ENCODE assay signal across 20 cellular contexts in the genomic region with DNA sequence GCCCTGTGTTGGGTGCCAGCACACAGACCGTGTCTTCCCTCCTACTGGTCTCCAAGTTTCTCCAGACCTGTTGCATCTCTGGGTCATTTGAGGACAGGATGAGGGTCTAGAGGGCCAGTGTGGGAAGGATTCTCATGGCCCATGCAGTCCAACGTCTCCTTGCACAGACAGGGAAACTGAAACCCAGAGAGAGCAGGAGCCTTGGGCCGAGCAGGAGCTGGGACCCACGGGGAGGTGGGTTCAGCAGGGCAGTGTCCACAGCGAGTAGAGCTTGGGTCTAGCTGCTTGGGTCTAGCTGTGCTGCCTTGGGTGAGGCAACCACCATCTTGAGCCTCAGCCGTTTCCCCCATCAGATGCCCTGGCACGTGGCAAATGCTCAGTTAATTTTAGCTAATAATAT. TPM values are rescaled to one million over a fixed set of nuclear protein-coding genes. Genes with fewer than 3 reads are reported as not detected.
"Had no signal": no experiment of that assay in that cellular context is flagged by ENCODE, and none has a peak within 500 bp of the region (broad histone marks: within the 10 kb centered on the region; RNA-seq: fewer than 3 reads in every experiment).

No MANE protein-coding gene starts in this region.

- H3K27ac ChIP-seq: epithelial cell of prostate, stomach, thoracic aorta had no signal

- H3K9me3 ChIP-seq: stomach, thoracic aorta had no signal

- H3K27me3 Mint-ChIP-seq: activated CD4-positive, alpha-beta memory T cell treated with anti-CD3 and anti-CD28 coated beads for 36 hours; T-cell had no signal

- H3K4me3 Mint-ChIP-seq: activated B cell treated with CpG ODN at 0.5 μM for 24 hours; activated CD4-positive, alpha-beta memory T cell treated with anti-CD3 and anti-CD28 coated beads for 36 hours; activated T-helper 1 cell treated with anti-CD3 and anti-CD28 coated beads, Interleukin-12 subunit alpha, Interleukin-12 subunit beta, Interleukin-2, Interleukin-4 antibody, amounts not matched to agents 30 ng/mL and 10 ng/mL and 1 ng/mL, durations not matched to agents 14 hours and 24 hours and 36 hours; nephron; T-cell had no signal

- H3K36me3 Mint-ChIP-seq: activated CD4-positive, alpha-beta memory T cell treated with anti-CD3 and anti-CD28 coated beads for 36 hours; activated naive CD4-positive, alpha-beta T cell treated with anti-CD3 and anti-CD28 coated beads, Interleukin-2, amount 50 U/mL, for 72 hours; T-cell had no signal

- H3K36me3 ChIP-seq: stomach, thoracic aorta had no signal

- H3K9me3 Mint-ChIP-seq: activated B cell treated with CpG ODN at 0.5 μM for 24 hours; activated CD4-positive, alpha-beta memory T cell treated with anti-CD3 and anti-CD28 coated beads for 36 hours; activated naive CD4-positive, alpha-beta T cell treated with anti-CD3 and anti-CD28 coated beads, Interleukin-2, amount 50 U/mL, for 72 hours; activated T-helper 1 cell treated with anti-CD3 and anti-CD28 coated beads, Interleukin-12 subunit alpha, Interleukin-12 subunit beta, Interleukin-2, Interleukin-4 antibody, amounts not matched to agents 30 ng/mL and 10 ng/mL and 1 ng/mL, durations not matched to agents 14 hours and 24 hours and 36 hours; nephron; T-cell had no signal

- DNase-seq: activated B cell treated with CpG ODN at 0.5 μM for 24 hours; activated CD4-positive, alpha-beta memory T cell treated with anti-CD3 and anti-CD28 coated beads for 36 hours; activated CD4-positive, alpha-beta T cell treated with anti-CD3 and anti-CD28 coated beads for 4 hours; activated gamma-delta T cell treated with Interleukin-2 at 50 U/mL for 16 hours; activated T-cell treated with anti-CD3 and anti-CD28 coated beads for 4 hours; foreskin fibroblast; hippocampal formation; left colon; midbrain; occipital lobe; small intestine; stimulated activated CD4-positive, alpha-beta T cell treated with anti-CD3 and anti-CD28 coated beads, Interleukin-4, amount 100 ng/mL, for 1 hour; stomach; T-cell had no signal

- ATAC-seq: activated naive CD4-positive, alpha-beta T cell treated with anti-CD3 and anti-CD28 coated beads, Interleukin-2, amount 50 U/mL, for 72 hours; left colon; T-cell had no signal

- H3K4me1 Mint-ChIP-seq: activated B cell treated with CpG ODN at 0.5 μM for 24 hours, T-cell had no signal

- H3K4me3 ChIP-seq: stomach, thoracic aorta had no signal

- H3K27ac Mint-ChIP-seq: activated B cell treated with CpG ODN at 0.5 μM for 24 hours; activated CD4-positive, alpha-beta memory T cell treated with anti-CD3 and anti-CD28 coated beads for 36 hours; activated naive CD4-positive, alpha-beta T cell treated with anti-CD3 and anti-CD28 coated beads, Interleukin-2, amount 50 U/mL, for 72 hours; activated T-helper 1 cell treated with anti-CD3 and anti-CD28 coated beads, Interleukin-12 subunit alpha, Interleukin-12 subunit beta, Interleukin-2, Interleukin-4 antibody, amounts not matched to agents 30 ng/mL and 10 ng/mL and 1 ng/mL, durations not matched to agents 14 hours and 24 hours and 36 hours; progenitor cell of endocrine pancreas; T-cell had no signal

RNA-seq across cellular contexts. Expression of a gene that starts 36.5 kb away (rescaled TPM):
- total RNA-seq: activated CD4-positive, alpha-beta memory T cell treated with anti-CD3 and anti-CD28 coated beads for 36 hours; activated naive CD4-positive, alpha-beta T cell treated with anti-CD3 and anti-CD28 coated beads, Interleukin-2, amount 50 U/mL, for 72 hours; activated T-helper 1 cell treated with anti-CD3 and anti-CD28 coated beads, Interleukin-12 subunit alpha, Interleukin-12 subunit beta, Interleukin-2, Interleukin-4 antibody, amounts not matched to agents 30 ng/mL and 10 ng/mL and 1 ng/mL, durations not matched to agents 14 hours and 24 hours and 36 hours had no signal
